ENCODE assay signal across 8 cellular contexts in the genomic region with DNA sequence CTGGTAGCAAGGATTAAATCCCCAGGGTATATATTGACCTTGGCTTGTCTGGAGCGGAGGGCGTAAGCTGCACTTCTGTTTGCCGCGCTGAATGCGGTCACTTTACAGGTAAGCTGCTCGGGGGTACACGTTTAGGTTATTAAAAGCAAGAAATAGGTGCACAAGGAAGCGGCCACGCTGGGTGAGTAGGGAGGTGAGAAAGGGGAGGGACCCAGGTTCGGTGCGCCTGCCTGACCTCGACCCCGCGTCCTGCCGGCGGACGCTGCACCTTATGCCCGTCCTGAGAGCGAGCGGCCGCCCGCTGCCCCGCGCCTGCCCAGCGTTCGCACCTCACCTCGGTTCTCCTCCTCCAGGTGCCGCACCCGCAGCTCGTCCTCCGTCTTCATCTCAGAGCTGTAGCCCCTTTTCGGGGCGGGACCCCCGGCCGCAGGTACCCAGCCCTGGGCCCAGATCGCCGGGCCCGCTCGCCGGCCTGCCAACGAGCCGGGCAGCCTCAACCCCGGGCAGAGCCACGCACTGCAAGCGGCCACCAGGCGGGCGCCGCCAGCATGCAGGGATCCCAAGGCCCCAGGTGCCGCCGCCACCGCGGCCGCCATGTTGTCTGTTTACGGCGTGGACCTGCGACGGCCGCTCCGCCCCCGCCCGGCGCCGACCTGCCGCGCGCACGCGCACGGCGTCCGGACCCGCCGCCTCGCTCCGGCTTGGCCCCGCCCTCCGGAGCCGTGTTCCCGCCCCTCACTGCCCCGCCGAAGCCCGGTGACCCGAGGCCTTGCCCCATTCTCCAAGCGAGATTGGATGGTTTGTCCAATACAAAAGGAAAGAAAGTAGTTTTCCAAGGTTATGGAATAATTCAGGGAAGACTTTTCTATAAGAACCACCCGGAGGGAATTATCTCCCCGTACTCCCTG. TPM values are rescaled to one million over a fixed set of nuclear protein-coding genes. Genes with fewer than 3 reads are reported as not detected.
A peak's percentile ranks its signal among the peaks of the same experiment; 100 is the strongest.
DNase-seq lines count a peak whose midpoint lies in the region; ATAC-seq, FAIRE-seq and TF ChIP-seq lines count a peak whose summit lies in the region.

A gene with protein sequence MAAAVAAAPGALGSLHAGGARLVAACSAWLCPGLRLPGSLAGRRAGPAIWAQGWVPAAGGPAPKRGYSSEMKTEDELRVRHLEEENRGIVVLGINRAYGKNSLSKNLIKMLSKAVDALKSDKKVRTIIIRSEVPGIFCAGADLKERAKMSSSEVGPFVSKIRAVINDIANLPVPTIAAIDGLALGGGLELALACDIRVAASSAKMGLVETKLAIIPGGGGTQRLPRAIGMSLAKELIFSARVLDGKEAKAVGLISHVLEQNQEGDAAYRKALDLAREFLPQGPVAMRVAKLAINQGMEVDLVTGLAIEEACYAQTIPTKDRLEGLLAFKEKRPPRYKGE (minus strand): TSS at position 625 of the 908 bp plus-strand sequence. CDS start 29 bp downstream, at position 596.

- H3K27ac ChIP-seq in HepG2 (ENCODE audit: extremely low read length, insufficient read depth, low read length): peak within 1 kb of the TSS; percentile 84

- TF ChIP-seq CTCF in AG10803 (conservative IDR thresholded peaks at IDR 0.05; ENCODE audit: low read length) (no peak), HepG2 (CRISPR knock-in tag; IDR thresholded peaks at IDR 0.05) (no peak)

- H3K27me3 ChIP-seq in HepG2 (ENCODE audit: control insufficient read depth in 1 of 2, insufficient read depth in 2 of 2, low read length in 2 of 2): no peaks in the 10 kb centered on the region; a peak in 1 of 5 replicates

- BruUV-seq in HepG2 (replicated peaks; lab: Mats Ljungman, UMichigan): no TSS peak

- H3K9me3 ChIP-seq in HepG2 (ENCODE audit: low read length): no peaks in the 10 kb centered on the region

- FAIRE-seq in HepG2 (lab: Jason Lieb, UNC): no peak

- no peak for TF ChIP-seq EP300 in HepG2 (IDR thresholded peaks at IDR 0.05; ENCODE audit: low read depth in 2 of 2, low read length in 2 of 2)
- no peak for TF ChIP-seq EP300 in HepG2 (CRISPR knock-in tag; IDR thresholded peaks at IDR 0.05; ENCODE audit: borderline replicate concordance)

- ATAC-seq in GM18867 (IDR thresholded peaks at IDR 0.05; ENCODE audit: unreplicated experiment): peak; percentile 88
- ATAC-seq in HG03097 (IDR thresholded peaks at IDR 0.05; ENCODE audit: low FRiP score, unreplicated experiment): peak; percentile 80
- ATAC-seq in HepG2: peak; percentile 92

- 2% methylated on average over 29 of the region's 86 CpGs for WGBS in HepG2 (ENCODE audit: low lambda C conversion rate)

- H3K9ac ChIP-seq in HepG2 (ENCODE audit: insufficient read depth, low read depth, low read length): peak within 1 kb of the TSS; percentile 80

- peaks cover 16% of the 10 kb centered on the region; the same call in 1 of the 2 replicates for H4K20me1 ChIP-seq in HepG2 (ENCODE audit: insufficient read depth, low read length)

- H3K4me1 ChIP-seq in HepG2 (ENCODE audit: insufficient read depth, low read length): peaks cover 44% of the 10 kb centered on the region

- TF ChIP-seq POLR2A in HepG2 (IDR thresholded peaks at IDR 0.05; ENCODE audit: insufficient read depth in 1 of 2, low read depth in 2 of 2, low read length in 2 of 2): peak; percentile 61 to 70

- CTCF ChIA-PET in HepG2 (lab: Yijun Ruan, JAX; ENCODE audit: low intra/inter-chr PET ratio, low total read pairs): interaction anchor here (0.9 kb wide), 1 partner anchor 64 kb away, joined by 3 read pairs; no protein-coding TSS in a partner anchor

- peaks cover 51% of the 10 kb centered on the region for H3K79me2 ChIP-seq in HepG2 (ENCODE audit: insufficient read depth, low read length)

- H3K4me3 ChIP-seq in AG10803 (ENCODE audit: low read length) (peak within 1 kb of the TSS; percentile 91), HepG2 (replicated peaks in 1 of 3; ENCODE audit: insufficient read depth in 1 of 3, low read depth in 2 of 3, low read length in 3 of 3) (peak within 1 kb of the TSS; percentile 95 to 99 (median 98))

- in situ Hi-C loops in HepG2 (cut with HindIII; ENCODE audit: extremely low pct_ligation_motif_present, low pct_unique_long_range_greater_than_20kb): loop anchor here (5.0 kb wide), 1 partner anchor 61 kb away; a partner anchor contains a TSS

- H3K36me3 ChIP-seq in HepG2 (replicated peaks in 1 of 2; ENCODE audit: control insufficient read depth in 1 of 2, insufficient read depth in 2 of 2, low read length in 2 of 2): peaks cover 3 to 11% of the 10 kb centered on the region in 2 experiments

- TF ChIP-seq RAD21 in HepG2 (CRISPR knock-in tag; IDR thresholded peaks at IDR 0.05): peak; percentile 46; the same call in 1 of the 2 replicates

- intact Hi-C loops in HepG2 (cut with micrococcal nuclease; ENCODE audit: unreplicated experiment): loop anchor here (1.0 to 10.0 kb wide), 3 partner anchors 60 to 277 kb away; no protein-coding TSS in a partner anchor

- H3K4me2 ChIP-seq in HepG2 (ENCODE audit: low read depth, low read length): peak within 1 kb of the TSS; percentile 90

- POLR2A ChIA-PET in HepG2 (lab: Yijun Ruan, JAX): interaction anchor here (0.6 to 2.3 kb wide), 12 partner anchors 11 to 324 kb away, joined by 3 to 13 read pairs (median 5); a partner anchor contains a TSS

- DNase-seq in AG10803 (ENCODE audit: low read depth) (peak; percentile 70), NCI-H446 (lab: John Stamatoyannopoulos, UW) (peak; percentile 4 to 73), dedifferentiated amniotic fluid mesenchymal stem cell (ENCODE audit: extremely low spot score) (peak; percentile 65), HepG2 (ENCODE audit: low spot score) (peak; percentile 60)
- peak; percentile 72 to 74 for DNase-seq in activated CD4-positive, alpha-beta T cell treated with anti-CD3 and anti-CD28 coated beads, Interleukin-2, amount 50 U/mL, for 24 hours (ENCODE audit: low read depth in 1 of 2, low spot score in 1 of 2)
- DNase-seq in stimulated activated CD4-positive, alpha-beta T cell treated with anti-CD3 and anti-CD28 coated beads, Interleukin-2, amount 100 ng/mL, for 48 hours: peak; percentile 81 to 91

- peak within 1 kb of the TSS; percentile 89 for H2AFZ ChIP-seq in HepG2 (ENCODE audit: low read length)

TF ChIP-seq in HepG2, 621 proteins besides CTCF, POLR2A, EP300 and RAD21 (continues in another document):
- TF ChIP-seq ZNF224 (CRISPR knock-in tag; IDR thresholded peaks at IDR 0.05) (0 out of 2 replicates have a peak, but pooled peaks have one; percentile 52), THYN1 (CRISPR knock-in tag; IDR thresholded peaks at IDR 0.05; ENCODE audit: borderline replicate concordance, low read depth) (no peak), RBM39 (IDR thresholded peaks at IDR 0.05; ENCODE audit: low read depth, low read length, poor library complexity, severe bottlenecking) (no peak), ZNF282 (IDR thresholded peaks at IDR 0.05; ENCODE audit: partially characterized antibody) (no peak), KDM5B (CRISPR knock-in tag; IDR thresholded peaks at IDR 0.05; ENCODE audit: borderline replicate concordance) (peak; percentile 79), SMAD9 (CRISPR knock-in tag; IDR thresholded peaks at IDR 0.05) (no peak), POGZ (CRISPR knock-in tag; IDR thresholded peaks at IDR 0.05) (no peak), ZFP1 (CRISPR knock-in tag; IDR thresholded peaks at IDR 0.05) (no peak; the same call in 1 of the 2 replicates)
- TF ChIP-seq, protein P1, sequence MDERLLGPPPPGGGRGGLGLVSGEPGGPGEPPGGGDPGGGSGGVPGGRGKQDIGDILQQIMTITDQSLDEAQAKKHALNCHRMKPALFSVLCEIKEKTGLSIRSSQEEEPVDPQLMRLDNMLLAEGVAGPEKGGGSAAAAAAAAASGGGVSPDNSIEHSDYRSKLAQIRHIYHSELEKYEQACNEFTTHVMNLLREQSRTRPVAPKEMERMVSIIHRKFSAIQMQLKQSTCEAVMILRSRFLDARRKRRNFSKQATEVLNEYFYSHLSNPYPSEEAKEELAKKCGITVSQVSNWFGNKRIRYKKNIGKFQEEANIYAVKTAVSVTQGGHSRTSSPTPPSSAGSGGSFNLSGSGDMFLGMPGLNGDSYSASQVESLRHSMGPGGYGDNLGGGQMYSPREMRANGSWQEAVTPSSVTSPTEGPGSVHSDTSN (CRISPR knock-in tag; IDR thresholded peaks at IDR 0.05): no peak
- TF ChIP-seq, protein P2, sequence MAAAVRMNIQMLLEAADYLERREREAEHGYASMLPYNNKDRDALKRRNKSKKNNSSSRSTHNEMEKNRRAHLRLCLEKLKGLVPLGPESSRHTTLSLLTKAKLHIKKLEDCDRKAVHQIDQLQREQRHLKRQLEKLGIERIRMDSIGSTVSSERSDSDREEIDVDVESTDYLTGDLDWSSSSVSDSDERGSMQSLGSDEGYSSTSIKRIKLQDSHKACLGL (CRISPR knock-in tag; IDR thresholded peaks at IDR 0.05): peak; percentile 71; the same call in 1 of the 2 replicates

RNA-seq across cellular contexts. Expression of the gene that starts here (rescaled TPM):
- total RNA-seq in HepG2 (2016; rRNA removed; fragmentation: Illumina TruSeq; extraction: Trizol): 31.9 and 35.7 TPM in 2 replicates
- 8.8 and 9.3 TPM in 2 replicates for total RNA-seq in HepG2 (2016; cell fraction: cytosol; rRNA removed; fragmentation: Illumina TruSeq; extraction: Trizol; ENCODE audit: low read depth)
- total RNA-seq in HepG2 (2016; cell fraction: insoluble cytoplasmic fraction; rRNA removed; fragmentation: Illumina TruSeq; extraction: Trizol): 35.1 and 35.8 TPM in 2 replicates
- 12.0 and 14.2 TPM in 2 replicates for total RNA-seq in HepG2 (2016; cell fraction: membrane; rRNA removed; fragmentation: Illumina TruSeq; extraction: Trizol)
- 36.5 and 38.2 TPM in 2 replicates for total RNA-seq in HepG2 (2016; cell fraction: nucleus; rRNA removed; fragmentation: Illumina TruSeq; extraction: Trizol)
- polyA plus RNA-seq in HepG2 (2011; rRNA removed): 20.7 and 25.8 TPM in 2 replicates
- polyA plus RNA-seq in HepG2 (2011; cell fraction: cytosol; rRNA removed): 13.1 and 18.4 TPM in 2 replicates
- polyA plus RNA-seq in HepG2 (2011; cell fraction: nucleus; rRNA removed): 45.4 and 46.7 TPM in 2 replicates
- 43.3 and 56.0 TPM in 2 replicates for polyA plus RNA-seq in HepG2 (2012)
- polyA plus RNA-seq in HepG2 (2016; cell fraction: cytosol; fragmentation: Illumina TruSeq; extraction: Trizol; ENCODE audit: low read depth): 5.2 and 6.3 TPM in 2 replicates
- polyA plus RNA-seq in HepG2 (2016; cell fraction: insoluble cytoplasmic fraction; fragmentation: Illumina TruSeq; extraction: Trizol; ENCODE audit: low read depth): 36.1 and 36.2 TPM in 2 replicates
- 8.4 and 9.7 TPM in 2 replicates for polyA plus RNA-seq in HepG2 (2016; cell fraction: membrane; fragmentation: Illumina TruSeq; extraction: Trizol; ENCODE audit: low read depth)
- polyA plus RNA-seq in HepG2 (2016; cell fraction: nucleus; fragmentation: Illumina TruSeq; extraction: Trizol; ENCODE audit: insufficient read depth, low read depth): 31.0 and 33.2 TPM in 2 replicates
- 2.2 and 5.5 TPM in 2 replicates for polyA minus RNA-seq in HepG2 (2011; rRNA and poly(A)+ RNA removed; ENCODE audit: low replicate concordance)
- polyA minus RNA-seq in HepG2 (2011; cell fraction: cytosol; rRNA and poly(A)+ RNA removed): 8.7 and 13.5 TPM in 2 replicates
- polyA minus RNA-seq in HepG2 (2011; cell fraction: nucleus; rRNA and poly(A)+ RNA removed): 115 and 125 TPM in 2 replicates

Comparison
In these comparisons a context has a peak if more than half of its experiments do, and no peak if none do; other contexts are left out.
1. Peak in every context shown above with its lines: DNase-seq, ATAC-seq, H3K4me3 ChIP-seq and H3K27ac ChIP-seq.